Comparison of ENCODE assay signal across 10 cellular contexts in the genomic region with DNA sequence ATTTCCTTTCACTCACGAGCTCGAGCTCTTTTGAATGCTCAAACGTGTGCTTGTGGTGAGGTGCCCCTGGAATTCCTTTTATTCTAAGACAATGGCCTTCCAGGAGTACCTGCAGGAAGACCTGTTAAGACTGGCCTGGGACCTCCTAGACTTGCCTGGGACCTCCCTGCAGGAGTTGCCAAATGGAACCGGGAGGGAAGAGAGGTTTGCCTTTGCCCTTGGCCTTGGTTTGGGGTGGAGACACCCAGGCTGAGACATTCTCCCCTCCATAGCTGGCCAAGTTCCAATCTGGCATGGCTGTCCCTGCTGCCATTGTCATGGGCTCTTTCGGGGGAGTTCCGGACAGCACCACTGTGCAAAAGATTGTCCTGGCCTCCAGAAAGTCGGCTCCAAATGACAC. TPM values are rescaled to one million over a fixed set of nuclear protein-coding genes. Genes with fewer than 3 reads are reported as not detected.
DNase-seq lines count a peak whose midpoint lies in the region; ATAC-seq and TF ChIP-seq lines count a peak whose summit lies in the region.
"Had no signal": no experiment of that assay in that cellular context is flagged by ENCODE, and none has a peak within 500 bp of the region (broad histone marks: within the 10 kb centered on the region; RNA-seq: fewer than 3 reads in every experiment).

No MANE protein-coding gene starts in this region.

- no peaks in the 10 kb centered on the region for H3K27me3 ChIP-seq in heart left ventricle
- H3K27me3 ChIP-seq in colonic mucosa: no peaks in the 10 kb centered on the region
- no peaks in the 10 kb centered on the region for H3K27me3 ChIP-seq in uterus

- ATAC-seq in heart left ventricle (no peak), left ventricle myocardium superior (no peak), GM19455 (IDR thresholded peaks at IDR 0.05; ENCODE audit: unreplicated experiment) (no peak)
- ATAC-seq: stimulated activated naive CD8-positive, alpha-beta T cell treated with anti-CD3 and anti-CD28 coated beads, Interleukin-15, amount 100 ng/mL, for 72 hours had no signal

- H3K9ac ChIP-seq in colonic mucosa (ENCODE audit: low read depth in 2 of 2, low read length in 2 of 2): peak overlapping the region in 1 of 2 donors; percentile 4

- H3K27me3 Mint-ChIP-seq in nephron (ENCODE audit: low read depth): no peaks in the 10 kb centered on the region
- H3K27me3 Mint-ChIP-seq: stimulated activated naive CD8-positive, alpha-beta T cell treated with anti-CD3 and anti-CD28 coated beads, Interleukin-15, amount 100 ng/mL, for 72 hours had no signal

- peak in 1 of 5 donors; percentile 60 for DNase-seq in heart left ventricle
- DNase-seq in left ventricle myocardium superior: no peak
- peak; percentile 46 for DNase-seq in colonic mucosa
- DNase-seq in uterus: no peak
- DNase-seq in NCI-H2227 treated with DMSO at 0.1 percent for 48 hours (lab: John Stamatoyannopoulos, UW): no peak
- no peak for DNase-seq in dermis blood vessel endothelial cell
- DNase-seq: amniotic stem cell; stimulated activated naive CD8-positive, alpha-beta T cell treated with anti-CD3 and anti-CD28 coated beads, Interleukin-15, amount 100 ng/mL, for 72 hours had no signal

- H3K9me3 Mint-ChIP-seq in nephron: no peaks in the 10 kb centered on the region
- H3K9me3 Mint-ChIP-seq: stimulated activated naive CD8-positive, alpha-beta T cell treated with anti-CD3 and anti-CD28 coated beads, Interleukin-15, amount 100 ng/mL, for 72 hours had no signal

- H3K9me3 ChIP-seq in heart left ventricle: no peaks in the 10 kb centered on the region
- H3K9me3 ChIP-seq in colonic mucosa: no peaks in the 10 kb centered on the region
- H3K9me3 ChIP-seq in uterus: no peaks in the 10 kb centered on the region

- no peak overlapping the region for H3K4me3 Mint-ChIP-seq in nephron

- TF ChIP-seq POLR2A in heart left ventricle (IDR thresholded peaks at IDR 0.05): no peak
- no peak for TF ChIP-seq POLR2A in uterus (IDR thresholded peaks at IDR 0.05)

- no peaks in the 10 kb centered on the region for H3K36me3 ChIP-seq in heart left ventricle
- H3K36me3 ChIP-seq in colonic mucosa: no peaks in the 10 kb centered on the region
- no peaks in the 10 kb centered on the region for H3K36me3 ChIP-seq in uterus

- 25 to 34% (median 28%) methylated on average over 7 of the region's 7 CpGs for WGBS in heart left ventricle, 4 donors

- H3K4me1 ChIP-seq in heart left ventricle (peaks cover 12 to 68% (median 57%) of the 10 kb centered on the region in 12 donors), colonic mucosa (peaks cover 25% of the 10 kb centered on the region), uterus (peaks cover 0 to 8% of the 10 kb centered on the region in 2 donors)

- H3K27ac ChIP-seq in heart left ventricle (peak overlapping the region; percentile 47 to 91 (median 81)), colonic mucosa (peak overlapping the region; percentile 62), uterus (peak overlapping the region; percentile 12 to 69)

- TF ChIP-seq CTCF in heart left ventricle (IDR thresholded peaks at IDR 0.05): no peak
- TF ChIP-seq CTCF in colonic mucosa (IDR thresholded peaks at IDR 0.05): no peak
- no peak for TF ChIP-seq CTCF in nephron (IDR thresholded peaks at IDR 0.05; ENCODE audit: unreplicated experiment in 3 of 3)
- no peak for TF ChIP-seq CTCF in uterus (IDR thresholded peaks at IDR 0.05)

- no peaks in the 10 kb centered on the region for H3K36me3 Mint-ChIP-seq in nephron (ENCODE audit: low read depth)

- intact Hi-C loops in heart left ventricle (cut with DNase I): loop anchor here in 5 of 10 donors (5.0 kb wide), 2 partner anchors 38 to 43 kb away; partner anchors contain the start of gene DDIT4 (in 3 of the 5)
- intact Hi-C loops in left ventricle myocardium superior (cut with micrococcal nuclease): no loop called here
- intact Hi-C loops in colonic mucosa (cut with DNase I): no loop called here
- intact Hi-C loops in uterus (cut with DNase I; ENCODE audit: low total_unique reads): no loop called here

- H3K27ac Mint-ChIP-seq in nephron: peak overlapping the region; percentile 83 to 88 (median 84)

- no peak overlapping the region for H3K4me3 ChIP-seq in heart left ventricle
- no peak overlapping the region for H3K4me3 ChIP-seq in colonic mucosa
- H3K4me3 ChIP-seq in uterus: no peak overlapping the region

- peaks cover 51% of the 10 kb centered on the region for H3K4me1 Mint-ChIP-seq in nephron

RNA-seq across cellular contexts. Expression of gene DNAJB12, which starts 39.7 kb away (rescaled TPM):
- total RNA-seq in heart left ventricle (10 to 100 TPM; 23.8 to 42.5 (median 29.1) TPM), left ventricle myocardium superior (25.9 TPM), colonic mucosa (10 to 100 TPM; 29.4 to 37.9 TPM), uterus (10 to 100 TPM; 18.4 to 34.8 (median 22.7) TPM), dermis blood vessel endothelial cell (25.9 and 35.9 TPM in 2 replicates)
- polyA plus RNA-seq in heart left ventricle: 10 to 100 TPM; 21.1 to 36.0 TPM

RNA-seq across cellular contexts. Expression of gene DDIT4, which starts 41.3 kb away (rescaled TPM):
- total RNA-seq in heart left ventricle: 10 to 100 TPM; 14.6 to 68.2 (median 40.4) TPM
- 100 to 1,000 TPM in 1 of 2 donors, 10 to 100 TPM in 1; 59.4 to 112 TPM for polyA plus RNA-seq in heart left ventricle
- total RNA-seq in left ventricle myocardium superior: 64.2 TPM
- 100 to 1,000 TPM in 1 of 2 donors, 10 to 100 TPM in 1; 45.5 to 147 TPM for total RNA-seq in colonic mucosa
- 100 to 1,000 TPM; 118 to 210 (median 145) TPM for total RNA-seq in uterus
- 146 and 173 TPM in 2 replicates for total RNA-seq in dermis blood vessel endothelial cell
